Comparison of ENCODE assay signal across 1 cellular context in genomic region chr6:36649721-36650484, GRCh38.
TF ChIP-seq lines count a peak whose summit lies in the region.

No MANE protein-coding gene starts in this region.

TF ChIP-seq in HepG2, 621 proteins besides CTCF, POLR2A, EP300 and RAD21:
- TF ChIP-seq ZNF563 (CRISPR knock-in tag; IDR thresholded peaks at IDR 0.05) (no peak), SALL1 (CRISPR knock-in tag; IDR thresholded peaks at IDR 0.05) (peak; percentile 31; the same call in 1 of the 2 replicates), NR3C1 (CRISPR knock-in tag; IDR thresholded peaks at IDR 0.05) (no peak), FOXK1 (CRISPR knock-in tag; IDR thresholded peaks at IDR 0.05; ENCODE audit: borderline replicate concordance, low read depth) (no peak), ZMAT5 (CRISPR knock-in tag; IDR thresholded peaks at IDR 0.05; ENCODE audit: borderline replicate concordance, low read depth) (no peak), ELF1 (CRISPR knock-in tag; IDR thresholded peaks at IDR 0.05) (peak; percentile 62), MTF1 (CRISPR knock-in tag; IDR thresholded peaks at IDR 0.05) (no peak), HNRNPH1 (optimal IDR thresholded peaks at IDR 0.05; ENCODE audit: low read depth, low read length) (no peak), ZFP36 (IDR thresholded peaks at IDR 0.05; ENCODE audit: borderline replicate concordance, low read depth, low read length, partially characterized antibody) (no peak), ELF3 (CRISPR knock-in tag; IDR thresholded peaks at IDR 0.05) (peak; percentile 57; the same call in 1 of the 2 replicates), ZNF180 (CRISPR knock-in tag; IDR thresholded peaks at IDR 0.05; ENCODE audit: borderline replicate concordance, low read depth) (no peak), ATF7 (IDR thresholded peaks at IDR 0.05) (peak; percentile 78), ATF7 (CRISPR knock-in tag; IDR thresholded peaks at IDR 0.05) (no peak), CEBPB (IDR thresholded peaks at IDR 0.05; ENCODE audit: borderline replicate concordance, low read depth, low read length) (peak; percentile 88), GMEB1 (CRISPR knock-in tag; IDR thresholded peaks at IDR 0.05; ENCODE audit: borderline replicate concordance) (no peak), WIZ (CRISPR knock-in tag; IDR thresholded peaks at IDR 0.05) (0 out of 2 replicates have a peak, but pooled peaks have one; percentile 25), CEBPG (CRISPR knock-in tag; IDR thresholded peaks at IDR 0.05) (peak; percentile 73), ZNF501 (CRISPR knock-in tag; IDR thresholded peaks at IDR 0.05) (0 out of 2 replicates have a peak, but pooled peaks have one; percentile 4), ISL2 (CRISPR knock-in tag; IDR thresholded peaks at IDR 0.05) (no peak), PAWR (CRISPR knock-in tag; IDR thresholded peaks at IDR 0.05; ENCODE audit: borderline replicate concordance) (no peak), NR2C2 (CRISPR knock-in tag; IDR thresholded peaks at IDR 0.05; ENCODE audit: borderline replicate concordance) (no peak), NFE2 (CRISPR knock-in tag; IDR thresholded peaks at IDR 0.05) (0 out of 2 replicates have a peak, but pooled peaks have one; percentile 15)
- TF ChIP-seq, protein P1, sequence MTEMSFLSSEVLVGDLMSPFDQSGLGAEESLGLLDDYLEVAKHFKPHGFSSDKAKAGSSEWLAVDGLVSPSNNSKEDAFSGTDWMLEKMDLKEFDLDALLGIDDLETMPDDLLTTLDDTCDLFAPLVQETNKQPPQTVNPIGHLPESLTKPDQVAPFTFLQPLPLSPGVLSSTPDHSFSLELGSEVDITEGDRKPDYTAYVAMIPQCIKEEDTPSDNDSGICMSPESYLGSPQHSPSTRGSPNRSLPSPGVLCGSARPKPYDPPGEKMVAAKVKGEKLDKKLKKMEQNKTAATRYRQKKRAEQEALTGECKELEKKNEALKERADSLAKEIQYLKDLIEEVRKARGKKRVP (CRISPR knock-in tag; IDR thresholded peaks at IDR 0.05) = peak in 1 of 2 experiments; percentile 74; a peak in 2 of 4 replicates
